Comparison of ENCODE assay signal across 36 cellular contexts in genomic region chr15:45291822-45292582, GRCh38. TPM values are rescaled to one million over a fixed set of nuclear protein-coding genes. Genes with fewer than 3 reads are reported as not detected.
"Had no signal": no experiment of that assay in that cellular context is flagged by ENCODE, and none has a peak within 500 bp of the region (broad histone marks: within the 10 kb centered on the region; RNA-seq: fewer than 3 reads in every experiment).

No MANE protein-coding gene starts in this region.

- H3K9me3 ChIP-seq: ascending aorta, Peyer's patch had no signal

- H3K27me3 ChIP-seq: ascending aorta, cardiac muscle cell, Peyer's patch had no signal

- H3K4me1 ChIP-seq: ascending aorta, Peyer's patch had no signal

- ATAC-seq: activated CD8-positive, alpha-beta memory T cell treated with anti-CD3 and anti-CD28 coated beads, Interleukin-2, amount 10 ng/mL, durations not matched to agents 7 days and 5 days; activated T-cell treated with anti-CD3 and anti-CD28 coated beads, Interleukin-2, amount 50 U/mL, for 72 hours; activated T-helper 17 cell treated with anti-CD3 and anti-CD28 coated beads, Interleukin-2, amount 50 U/mL, for 72 hours; K562; PC-3 had no signal

- FAIRE-seq: K562 had no signal

- H3K4me3 ChIP-seq: ascending aorta, cardiac muscle cell, K562, Peyer's patch had no signal

- H3K36me3 ChIP-seq: ascending aorta, cardiac muscle cell, Peyer's patch, WERI-Rb-1 had no signal

- DNase-seq: activated CD4-positive, alpha-beta memory T cell treated with anti-CD3 and anti-CD28 coated beads, Interleukin-2, amount 10 ng/mL, durations not matched to agents 7 days and 5 days; activated CD4-positive, alpha-beta T cell treated with anti-CD3 and anti-CD28 coated beads for 1 hour; activated CD4-positive, alpha-beta T cell treated with anti-CD3 and anti-CD28 coated beads for 48 hours; activated CD4-positive, CD25-positive, alpha-beta regulatory T cell; activated CD8-positive, alpha-beta memory T cell treated with anti-CD3 and anti-CD28 coated beads for 24 hours; activated CD8-positive, alpha-beta memory T cell treated with anti-CD3 and anti-CD28 coated beads, Interleukin-2, amount 10 ng/mL, durations not matched to agents 7 days and 5 days; activated CD8-positive, alpha-beta memory T cell treated with anti-CD3 and anti-CD28 coated beads, Interleukin-2, amount 50 U/mL, for 48 hours; activated effector memory CD4-positive, alpha-beta T cell treated with anti-CD3 and anti-CD28 coated beads, Interleukin-2, amount 50 U/mL, for 16 hours; activated naive CD4-positive, alpha-beta T cell; activated naive CD8-positive, alpha-beta T cell treated with anti-CD3 and anti-CD28 coated beads, Interleukin-2, amount 10 ng/mL, durations not matched to agents 7 days and 5 days; activated T-cell treated with anti-CD3 and anti-CD28 coated beads, Interleukin-2, amount 50 U/mL, for 1 hour; activated T-cell treated with anti-CD3 and anti-CD28 coated beads, Interleukin-2, amount 50 U/mL, for 72 hours; amygdala; NCI-H1092 treated with DMSO at 0.1 percent for 48 hours; NCI-H146; NCI-H187; NCI-H2029 treated with DMSO at 0.1 percent for 48 hours; NCI-H2107; NCI-H2171; NCI-H510A; NCI-H526; NCI-H748 treated with DMSO at 0.1 percent for 48 hours; NK-92 treated with Interleukin-12 subunit alpha and Interleukin-12 subunit beta, amount 100 ng/mL, for 24 hours; PC-3; Peyer's patch; RPMI8226; SW 1271; T-helper 1 cell; T-helper 2 cell; T-helper 9 cell; WERI-Rb-1 had no signal

- H3K27ac ChIP-seq: ascending aorta, cardiac muscle cell, Peyer's patch, WERI-Rb-1 had no signal

RNA-seq across cellular contexts. Expression of gene SLC28A2, which starts 40.0 kb away (rescaled TPM):
- total RNA-seq: activated CD4-positive, alpha-beta memory T cell treated with anti-CD3 and anti-CD28 coated beads, Interleukin-2, amount 10 ng/mL, durations not matched to agents 7 days and 5 days; activated CD8-positive, alpha-beta memory T cell treated with anti-CD3 and anti-CD28 coated beads, Interleukin-2, amount 10 ng/mL, durations not matched to agents 7 days and 5 days; activated naive CD8-positive, alpha-beta T cell treated with anti-CD3 and anti-CD28 coated beads, Interleukin-2, amount 10 ng/mL, durations not matched to agents 7 days and 5 days; activated T-cell treated with anti-CD3 and anti-CD28 coated beads, Interleukin-2, amount 50 U/mL, for 72 hours; activated T-helper 17 cell treated with anti-CD3 and anti-CD28 coated beads, Interleukin-2, amount 50 U/mL, for 72 hours; ascending aorta; cardiac muscle cell; K562; M059J; PC-3 had no signal
